Comparison of ENCODE assay signal across 1 cellular context in the genomic region with DNA sequence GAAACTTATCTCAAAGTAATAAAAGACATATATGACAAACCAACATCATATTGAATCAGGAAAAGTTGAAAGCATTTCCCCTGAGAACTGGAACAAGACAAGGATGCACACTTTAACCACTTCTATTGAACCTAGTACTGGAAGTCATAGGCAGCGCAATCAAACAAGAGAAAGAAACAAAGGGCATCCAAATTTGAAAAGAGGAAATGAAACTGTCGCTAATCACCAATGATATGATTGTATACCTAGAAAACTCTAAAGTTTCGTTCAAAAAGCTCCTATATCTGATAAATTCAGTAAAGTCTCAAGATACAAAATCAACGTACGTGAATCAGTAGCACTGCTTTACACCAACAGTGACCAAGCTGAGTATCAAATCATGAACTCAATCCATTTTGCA.
TF ChIP-seq lines count a peak whose summit lies in the region.

No MANE protein-coding gene starts in this region.

TF ChIP-seq in GM12878, 131 proteins besides CTCF, POLR2A, EP300 and RAD21 (continued from another document):
- TF ChIP-seq, protein P1, sequence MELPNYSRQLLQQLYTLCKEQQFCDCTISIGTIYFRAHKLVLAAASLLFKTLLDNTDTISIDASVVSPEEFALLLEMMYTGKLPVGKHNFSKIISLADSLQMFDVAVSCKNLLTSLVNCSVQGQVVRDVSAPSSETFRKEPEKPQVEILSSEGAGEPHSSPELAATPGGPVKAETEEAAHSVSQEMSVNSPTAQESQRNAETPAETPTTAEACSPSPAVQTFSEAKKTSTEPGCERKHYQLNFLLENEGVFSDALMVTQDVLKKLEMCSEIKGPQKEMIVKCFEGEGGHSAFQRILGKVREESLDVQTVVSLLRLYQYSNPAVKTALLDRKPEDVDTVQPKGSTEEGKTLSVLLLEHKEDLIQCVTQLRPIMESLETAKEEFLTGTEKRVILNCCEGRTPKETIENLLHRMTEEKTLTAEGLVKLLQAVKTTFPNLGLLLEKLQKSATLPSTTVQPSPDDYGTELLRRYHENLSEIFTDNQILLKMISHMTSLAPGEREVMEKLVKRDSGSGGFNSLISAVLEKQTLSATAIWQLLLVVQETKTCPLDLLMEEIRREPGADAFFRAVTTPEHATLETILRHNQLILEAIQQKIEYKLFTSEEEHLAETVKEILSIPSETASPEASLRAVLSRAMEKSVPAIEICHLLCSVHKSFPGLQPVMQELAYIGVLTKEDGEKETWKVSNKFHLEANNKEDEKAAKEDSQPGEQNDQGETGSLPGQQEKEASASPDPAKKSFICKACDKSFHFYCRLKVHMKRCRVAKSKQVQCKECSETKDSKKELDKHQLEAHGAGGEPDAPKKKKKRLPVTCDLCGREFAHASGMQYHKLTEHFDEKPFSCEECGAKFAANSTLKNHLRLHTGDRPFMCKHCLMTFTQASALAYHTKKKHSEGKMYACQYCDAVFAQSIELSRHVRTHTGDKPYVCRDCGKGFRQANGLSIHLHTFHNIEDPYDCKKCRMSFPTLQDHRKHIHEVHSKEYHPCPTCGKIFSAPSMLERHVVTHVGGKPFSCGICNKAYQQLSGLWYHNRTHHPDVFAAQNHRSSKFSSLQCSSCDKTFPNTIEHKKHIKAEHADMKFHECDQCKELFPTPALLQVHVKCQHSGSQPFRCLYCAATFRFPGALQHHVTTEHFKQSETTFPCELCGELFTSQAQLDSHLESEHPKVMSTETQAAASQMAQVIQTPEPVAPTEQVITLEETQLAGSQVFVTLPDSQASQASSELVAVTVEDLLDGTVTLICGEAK (IDR thresholded peaks at IDR 0.05; ENCODE audit: borderline replicate concordance), result no peak
- TF ChIP-seq HDAC2 (IDR thresholded peaks at IDR 0.05), result no peak
TF ChIP-seq in GM12878: peak in this region for 7.
